In the genomic region with DNA sequence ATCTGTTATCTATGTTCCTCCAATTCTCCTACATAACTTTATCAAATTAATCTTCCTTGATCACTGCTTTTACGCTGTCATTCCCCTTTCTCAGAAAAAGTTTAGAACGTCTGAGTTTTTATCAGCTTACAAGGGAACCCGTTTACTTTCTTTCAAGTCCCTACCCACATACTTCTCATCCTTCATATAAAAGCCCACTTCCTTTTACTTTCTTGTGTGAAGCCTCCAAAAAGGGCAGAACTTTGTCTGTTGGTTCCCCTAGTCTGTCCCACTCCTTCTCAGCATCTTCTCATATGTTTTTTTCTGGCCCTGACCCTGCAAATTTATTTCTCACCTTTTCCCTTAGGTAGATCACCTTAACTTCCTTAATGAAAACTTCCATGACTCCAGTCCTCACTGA, we compare ENCODE assay signal across 1 cellular context.
TF ChIP-seq lines count a peak whose summit lies in the region.

No MANE protein-coding gene starts in this region.

TF ChIP-seq in H1, 55 proteins besides CTCF, POLR2A, EP300 and RAD21 (continued from another document):
- no peak for TF ChIP-seq GTF2F1 (IDR thresholded peaks at IDR 0.05; ENCODE audit: borderline replicate concordance, low read depth, low read length)
